ENCODE assay signal across 1 cellular context in the genomic region with DNA sequence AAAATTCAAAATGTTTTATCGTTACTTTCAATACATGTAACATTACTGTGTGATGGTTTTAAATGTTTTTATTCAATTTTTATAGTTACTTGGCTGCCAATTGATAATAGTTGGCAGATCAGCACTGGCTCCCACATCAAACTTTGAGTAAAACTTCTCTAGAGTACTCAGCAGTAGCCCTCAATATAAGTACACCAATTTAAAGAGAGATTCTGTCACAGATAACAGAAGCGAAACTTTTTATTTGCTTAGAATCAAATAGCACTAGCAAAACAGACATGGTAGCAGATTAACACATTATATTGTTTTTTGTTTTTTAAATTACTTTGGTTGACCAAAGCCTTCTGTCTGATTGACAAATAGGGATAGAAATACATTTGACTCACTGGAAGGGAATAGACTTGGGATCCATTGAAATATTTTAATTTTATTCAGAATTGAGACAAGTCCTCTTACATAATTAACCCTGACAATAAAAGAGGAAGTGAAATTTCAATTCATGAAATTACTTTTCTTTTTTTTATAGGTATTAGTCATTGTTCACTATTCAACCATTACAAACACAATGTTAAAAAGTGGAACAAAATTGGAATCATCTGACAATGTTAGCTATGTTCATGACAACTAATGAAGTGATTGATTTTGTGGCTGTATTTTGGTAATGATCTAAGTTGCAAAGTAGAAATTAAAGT.
TF ChIP-seq lines count a peak whose summit lies in the region.

No MANE protein-coding gene starts in this region.

TF ChIP-seq in GM12878, 131 proteins besides CTCF, POLR2A, EP300 and RAD21 (continued from another document):
- TF ChIP-seq CBX5 (IDR thresholded peaks at IDR 0.05; ENCODE audit: low read depth) (no peak), BMI1 (IDR thresholded peaks at IDR 0.05; ENCODE audit: borderline replicate concordance) (0 out of 2 replicates have a peak, but pooled peaks have one; percentile 17), MTA2 (IDR thresholded peaks at IDR 0.05; ENCODE audit: low read depth) (peak; percentile 78), ATF7 (IDR thresholded peaks at IDR 0.05; ENCODE audit: low read depth) (0 out of 2 replicates have a peak, but pooled peaks have one; percentile 27), SPI1 (IDR thresholded peaks at IDR 0.05; ENCODE audit: borderline replicate concordance, insufficient read depth, low read depth, low read length) (peak; percentile 46; the same call in 1 of the 2 replicates), ZNF384 (IDR thresholded peaks at IDR 0.05; ENCODE audit: borderline replicate concordance, low read depth, low read length) (peak; percentile 34; the same call in 1 of the 2 replicates)
- TF ChIP-seq, protein P1, sequence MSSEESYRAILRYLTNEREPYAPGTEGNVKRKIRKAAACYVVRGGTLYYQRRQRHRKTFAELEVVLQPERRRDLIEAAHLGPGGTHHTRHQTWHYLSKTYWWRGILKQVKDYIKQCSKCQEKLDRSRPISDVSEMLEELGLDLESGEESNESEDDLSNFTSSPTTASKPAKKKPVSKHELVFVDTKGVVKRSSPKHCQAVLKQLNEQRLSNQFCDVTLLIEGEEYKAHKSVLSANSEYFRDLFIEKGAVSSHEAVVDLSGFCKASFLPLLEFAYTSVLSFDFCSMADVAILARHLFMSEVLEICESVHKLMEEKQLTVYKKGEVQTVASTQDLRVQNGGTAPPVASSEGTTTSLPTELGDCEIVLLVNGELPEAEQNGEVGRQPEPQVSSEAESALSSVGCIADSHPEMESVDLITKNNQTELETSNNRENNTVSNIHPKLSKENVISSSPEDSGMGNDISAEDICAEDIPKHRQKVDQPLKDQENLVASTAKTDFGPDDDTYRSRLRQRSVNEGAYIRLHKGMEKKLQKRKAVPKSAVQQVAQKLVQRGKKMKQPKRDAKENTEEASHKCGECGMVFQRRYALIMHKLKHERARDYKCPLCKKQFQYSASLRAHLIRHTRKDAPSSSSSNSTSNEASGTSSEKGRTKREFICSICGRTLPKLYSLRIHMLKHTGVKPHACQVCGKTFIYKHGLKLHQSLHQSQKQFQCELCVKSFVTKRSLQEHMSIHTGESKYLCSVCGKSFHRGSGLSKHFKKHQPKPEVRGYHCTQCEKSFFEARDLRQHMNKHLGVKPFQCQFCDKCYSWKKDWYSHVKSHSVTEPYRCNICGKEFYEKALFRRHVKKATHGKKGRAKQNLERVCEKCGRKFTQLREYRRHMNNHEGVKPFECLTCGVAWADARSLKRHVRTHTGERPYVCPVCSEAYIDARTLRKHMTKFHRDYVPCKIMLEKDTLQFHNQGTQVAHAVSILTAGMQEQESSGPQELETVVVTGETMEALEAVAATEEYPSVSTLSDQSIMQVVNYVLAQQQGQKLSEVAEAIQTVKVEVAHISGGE (CRISPR knock-in tag; IDR thresholded peaks at IDR 0.05) = no peak
- TF ChIP-seq, protein P2, sequence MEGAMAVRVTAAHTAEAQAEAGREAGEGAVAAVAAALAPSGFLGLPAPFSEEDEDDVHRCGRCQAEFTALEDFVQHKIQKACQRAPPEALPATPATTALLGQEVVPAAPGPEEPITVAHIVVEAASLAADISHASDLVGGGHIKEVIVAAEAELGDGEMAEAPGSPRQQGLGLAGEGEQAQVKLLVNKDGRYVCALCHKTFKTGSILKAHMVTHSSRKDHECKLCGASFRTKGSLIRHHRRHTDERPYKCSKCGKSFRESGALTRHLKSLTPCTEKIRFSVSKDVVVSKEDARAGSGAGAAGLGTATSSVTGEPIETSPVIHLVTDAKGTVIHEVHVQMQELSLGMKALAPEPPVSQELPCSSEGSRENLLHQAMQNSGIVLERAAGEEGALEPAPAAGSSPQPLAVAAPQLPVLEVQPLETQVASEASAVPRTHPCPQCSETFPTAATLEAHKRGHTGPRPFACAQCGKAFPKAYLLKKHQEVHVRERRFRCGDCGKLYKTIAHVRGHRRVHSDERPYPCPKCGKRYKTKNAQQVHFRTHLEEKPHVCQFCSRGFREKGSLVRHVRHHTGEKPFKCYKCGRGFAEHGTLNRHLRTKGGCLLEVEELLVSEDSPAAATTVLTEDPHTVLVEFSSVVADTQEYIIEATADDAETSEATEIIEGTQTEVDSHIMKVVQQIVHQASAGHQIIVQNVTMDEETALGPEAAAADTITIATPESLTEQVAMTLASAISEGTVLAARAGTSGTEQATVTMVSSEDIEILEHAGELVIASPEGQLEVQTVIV (IDR thresholded peaks at IDR 0.05; ENCODE audit: borderline replicate concordance, partially characterized antibody) = no peak
